In the genomic region with DNA sequence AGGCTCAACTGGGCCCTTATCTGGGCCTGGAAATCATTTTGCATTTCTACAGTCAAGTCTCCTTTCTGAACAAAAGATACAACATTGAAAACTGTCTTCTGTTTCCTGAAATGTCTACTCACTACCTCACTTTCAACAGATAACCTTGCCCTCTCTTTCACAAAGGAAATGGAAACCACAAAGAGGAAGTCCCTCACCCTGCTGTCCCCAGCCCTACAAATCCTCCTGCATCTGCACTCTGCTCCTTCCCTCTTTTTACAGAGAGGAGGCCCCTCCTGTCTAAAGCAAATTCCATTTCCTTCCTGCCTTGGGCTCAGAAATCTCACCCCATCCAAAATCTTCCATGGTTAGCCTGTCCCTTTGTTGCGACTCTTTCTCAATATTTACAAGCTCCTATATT, we compare ENCODE assay signal across 8 cellular contexts. TPM values are rescaled to one million over a fixed set of nuclear protein-coding genes. Genes with fewer than 3 reads are reported as not detected.
A peak's percentile ranks its signal among the peaks of the same experiment; 100 is the strongest.
DNase-seq lines count a peak whose midpoint lies in the region; ATAC-seq, FAIRE-seq and TF ChIP-seq lines count a peak whose summit lies in the region.

No MANE protein-coding gene starts in this region.

- H4K20me1 ChIP-seq in PC-9 (ENCODE audit: insufficient read depth), result no peaks in the 10 kb centered on the region

- H3K9me2 ChIP-seq in PC-9 (ENCODE audit: insufficient read depth), result no peaks in the 10 kb centered on the region

- no peak overlapping the region for H2AFZ ChIP-seq in PC-9

- no peak for DNase-seq in GM18507 (ENCODE audit: extremely low spot score, insufficient read length, low read depth)
- peak; percentile 83 for DNase-seq in Jurkat, Clone E6-1 (ENCODE audit: low read depth, low spot score)
- peak in 1 of 3 experiments; percentile 5 for DNase-seq in effector memory CD8-positive, alpha-beta T cell
- no peak for DNase-seq in NCI-H2029 treated with DMSO at 0.1 percent for 48 hours (lab: John Stamatoyannopoulos, UW)
- no peak for DNase-seq in PC-9
- no peak for DNase-seq in DMS153 (lab: John Stamatoyannopoulos, UW)
- DNase-seq in DMS53 (lab: John Stamatoyannopoulos, UW), result no peak

- no peaks in the 10 kb centered on the region for H3K27me3 Mint-ChIP-seq in effector memory CD8-positive, alpha-beta T cell

- no peaks in the 10 kb centered on the region for H3F3A ChIP-seq in PC-9 (ENCODE audit: insufficient read depth, low read depth)

- peaks cover 6 to 17% of the 10 kb centered on the region in 2 donors for H3K4me1 Mint-ChIP-seq in effector memory CD8-positive, alpha-beta T cell (ENCODE audit: low read depth in 2 of 2)

- H3K9me3 ChIP-seq in PC-9 (ENCODE audit: insufficient read depth, low read depth), result no peaks in the 10 kb centered on the region

- CTCF ChIA-PET in PC-9 (lab: Charles Lee), result no interaction called here

- H3K9me3 Mint-ChIP-seq in effector memory CD8-positive, alpha-beta T cell, result no peaks in the 10 kb centered on the region

- peak; percentile 93 for ATAC-seq in GM21528 (IDR thresholded peaks at IDR 0.05; ENCODE audit: low FRiP score, unreplicated experiment)
- ATAC-seq in effector memory CD8-positive, alpha-beta T cell (replicated peaks), result peak; percentile 90

- intact Hi-C loops in PC-9 (cut with micrococcal nuclease; ENCODE audit: unreplicated experiment), result no loop called here

- no peaks in the 10 kb centered on the region for H3K36me3 Mint-ChIP-seq in effector memory CD8-positive, alpha-beta T cell (ENCODE audit: insufficient read depth)

- POLR2A ChIA-PET in PC-9 (lab: Charles Lee; ENCODE audit: unreplicated experiment), result no interaction called here

- peak; percentile 100 for FAIRE-seq in GM18507 (lab: Jason Lieb, UNC)

- no peak for TF ChIP-seq CTCF in PC-9 (conservative IDR thresholded peaks at IDR 0.05)

- H3K4me3 Mint-ChIP-seq in effector memory CD8-positive, alpha-beta T cell, result no peak overlapping the region

- no TSS peak for BruUV-seq in PC-9 (replicated peaks; lab: Mats Ljungman, UMichigan)

- H3K4me3 ChIP-seq in Jurkat, Clone E6-1 (ENCODE audit: low read length), result peak overlapping the region; percentile 16
- H3K4me3 ChIP-seq in PC-9, result no peak overlapping the region

- no peak overlapping the region for H3K27ac ChIP-seq in PC-9

- no peak overlapping the region for H3K27ac Mint-ChIP-seq in effector memory CD8-positive, alpha-beta T cell

- no peak overlapping the region for H3K4me2 ChIP-seq in PC-9

- no peaks in the 10 kb centered on the region for H3K79me2 ChIP-seq in PC-9 (ENCODE audit: low read depth)

- H3K36me3 ChIP-seq in PC-9 (ENCODE audit: low read depth), result no peaks in the 10 kb centered on the region

- H3K27me3 ChIP-seq in PC-9 (ENCODE audit: insufficient read depth, low read depth), result no peaks in the 10 kb centered on the region

- no peaks in the 10 kb centered on the region for H3K4me1 ChIP-seq in PC-9 (replicated peaks; ENCODE audit: insufficient read depth)

RNA-seq across cellular contexts. Expression of a gene that starts 24.8 kb away (rescaled TPM):
- not detected for polyA plus RNA-seq in Jurkat, Clone E6-1 (2012; ENCODE audit: insufficient read depth, insufficient read length)
- total RNA-seq in PC-9 (2021), result 0.13 and 0.31 TPM in 2 replicates
